Comparison of ENCODE assay signal across 8 cellular contexts in the genomic region with DNA sequence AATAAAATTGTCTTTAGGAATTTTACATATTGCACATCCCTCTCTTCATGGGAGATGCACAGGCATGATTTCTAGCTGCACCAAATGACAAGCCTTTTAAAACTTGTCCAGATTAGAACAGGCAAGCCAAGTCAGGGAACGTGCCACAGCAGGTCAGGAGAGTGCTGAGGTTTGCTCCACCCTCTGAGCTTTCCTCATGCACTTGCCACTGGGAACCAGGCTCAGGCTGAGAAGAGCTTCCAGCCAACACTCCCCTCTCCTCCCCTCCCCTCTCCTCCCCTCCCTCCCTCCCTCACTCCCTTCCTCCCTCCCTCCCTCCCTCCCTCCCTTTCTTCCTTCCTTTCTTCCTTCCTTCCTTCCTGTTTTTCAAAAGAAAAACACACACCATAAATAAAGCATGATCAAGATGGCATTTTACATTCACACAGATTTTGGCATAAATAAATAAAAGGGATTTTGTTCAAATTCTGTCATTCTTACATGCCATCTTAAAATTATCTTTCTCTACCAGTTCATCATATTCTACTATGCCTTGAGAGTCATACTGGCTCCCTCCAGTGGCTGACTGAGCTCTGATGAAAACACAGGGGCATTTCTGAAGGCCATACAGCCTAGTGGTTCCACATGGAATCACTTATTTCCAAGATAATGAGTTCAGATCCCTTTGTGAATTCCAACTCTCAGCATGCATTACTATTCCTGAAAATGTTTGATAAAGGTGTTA.
DNase-seq lines count a peak whose midpoint lies in the region; ATAC-seq and TF ChIP-seq lines count a peak whose summit lies in the region.

No MANE protein-coding gene starts in this region.

- H3K9me3 Mint-ChIP-seq in GM23338: no peaks in the 10 kb centered on the region

- peaks cover 4% of the 10 kb centered on the region; the same call in 2 of the 3 replicates for H3K4me1 Mint-ChIP-seq in GM23338

- no peak overlapping the region for H3K4me3 ChIP-seq in GM23338
- no peak overlapping the region for H3K4me3 ChIP-seq in right cardiac atrium (ENCODE audit: low read length)
- H3K4me3 ChIP-seq in spleen: no peak overlapping the region

- peak overlapping the region; percentile 60; the same call in 1 of the 2 replicates for H2AFZ ChIP-seq in GM23338

- H3K27ac ChIP-seq in GM23338 (ENCODE audit: low read depth) (no peak overlapping the region), right cardiac atrium (ENCODE audit: low read length) (no peak overlapping the region), spleen (no peak overlapping the region)

- no peak overlapping the region for H3K4me2 ChIP-seq in GM23338

- DNase-seq in NCI-H2227 (lab: John Stamatoyannopoulos, UW; ENCODE audit: unreplicated experiment) (peak; percentile 20), NCI-H2227 treated with DMSO at 0.1 percent for 48 hours (lab: John Stamatoyannopoulos, UW) (no peak), GM23338 (ENCODE audit: low spot score) (peak; percentile 86), MV-4-11 (lab: John Stamatoyannopoulos, UW) (peak; percentile 41), right cardiac atrium (peak; percentile 40 to 69 (median 63)), spleen (no peak)
- DNase-seq in activated CD4-positive, alpha-beta T cell treated with anti-CD3 and anti-CD28 coated beads, Interleukin-2, amount 50 U/mL, for 48 hours: peak; percentile 4 to 9
- DNase-seq in activated effector memory CD4-positive, alpha-beta T cell treated with anti-CD3 and anti-CD28 coated beads, Interleukin-2, amount 50 U/mL, for 16 hours: no peak

- H4K20me1 ChIP-seq in GM23338 (replicated peaks; ENCODE audit: insufficient read depth): no peaks in the 10 kb centered on the region

- ATAC-seq in GM23338: peak; percentile 97
- ATAC-seq in right cardiac atrium: peak; percentile 86

- H3K27me3 ChIP-seq in GM23338 (ENCODE audit: insufficient read depth) (no peaks in the 10 kb centered on the region), right cardiac atrium (ENCODE audit: control insufficient read depth, insufficient read depth) (no peaks in the 10 kb centered on the region), spleen (replicated peaks in 1 of 7) (no peaks in the 10 kb centered on the region)

- H3K36me3 Mint-ChIP-seq in GM23338 (ENCODE audit: low read depth): no peaks in the 10 kb centered on the region

- H3F3A ChIP-seq in GM23338 (replicated peaks; ENCODE audit: low read depth): no peaks in the 10 kb centered on the region

- no peak overlapping the region for H3K27ac Mint-ChIP-seq in GM23338

- WGBS in right cardiac atrium: 11% methylated on average over 1 of the region's 1 CpG
- WGBS in spleen, 5 donors: 36 to 67% (median 60%) methylated on average over 1 of the region's 1 CpG

- no peak for TF ChIP-seq POLR2A in spleen (IDR thresholded peaks at IDR 0.05)

- H3K36me3 ChIP-seq in GM23338 (ENCODE audit: insufficient read depth) (no peaks in the 10 kb centered on the region), spleen (no peaks in the 10 kb centered on the region)

- intact Hi-C loops in right cardiac atrium (cut with DNase I): loop anchor here (10.0 kb wide), 2 partner anchors 736 to 766 kb away; partner anchors contain the start of gene LMO4 (in 3 of the 4)
- intact Hi-C loops in spleen (cut with DNase I; ENCODE audit: low total_unique reads): loop anchor here (10.0 kb wide), 1 partner anchor 776 kb away; no protein-coding TSS in a partner anchor

- H3K4me1 ChIP-seq in GM23338 (ENCODE audit: insufficient read depth) (no peaks in the 10 kb centered on the region), right cardiac atrium (ENCODE audit: control insufficient read depth, insufficient read depth, low read length) (no peaks in the 10 kb centered on the region), spleen (peaks cover 0 to 4% (median 0%) of the 10 kb centered on the region in 6 donors)

- TF ChIP-seq CTCF in GM23338 (conservative IDR thresholded peaks at IDR 0.05; ENCODE audit: low read depth in 2 of 2) (peak; percentile 89 to 100), spleen (IDR thresholded peaks at IDR 0.05 in 8 of 11, conservative IDR thresholded peaks at IDR 0.05 in 3 of 11) (peak in 9 of 11 experiments; percentile 16 to 65 (median 45))

- no peaks in the 10 kb centered on the region; the same call in 1 of the 2 replicates for H3K9me2 ChIP-seq in GM23338 (ENCODE audit: insufficient read depth)

- H3K9me3 ChIP-seq in right cardiac atrium (ENCODE audit: control insufficient read depth, low read length) (no peaks in the 10 kb centered on the region), spleen (no peaks in the 10 kb centered on the region)

- no peak overlapping the region for H3K4me3 Mint-ChIP-seq in GM23338

- H3K79me2 ChIP-seq in GM23338 (replicated peaks; ENCODE audit: insufficient read depth): no peaks in the 10 kb centered on the region

- no peaks in the 10 kb centered on the region for H3K27me3 Mint-ChIP-seq in GM23338 (ENCODE audit: insufficient read depth, low read depth, poor library complexity)

TF ChIP-seq in GM23338, 12 proteins besides CTCF, POLR2A, EP300 and RAD21 (continues in another document):
- TF ChIP-seq NANOG (IDR thresholded peaks at IDR 0.05; ENCODE audit: borderline replicate concordance) (no peak), ZNF331 (CRISPR knock-in tag; IDR thresholded peaks at IDR 0.05; ENCODE audit: low read depth) (no peak), ZNF114 (CRISPR knock-in tag; IDR thresholded peaks at IDR 0.05) (no peak), POLR2AphosphoS5 (IDR thresholded peaks at IDR 0.05; ENCODE audit: low read depth) (no peak), JUNB (IDR thresholded peaks at IDR 0.05; ENCODE audit: unreplicated experiment) (no peak), STAT1 (IDR thresholded peaks at IDR 0.05; ENCODE audit: unreplicated experiment) (no peak)
- TF ChIP-seq, protein P1, sequence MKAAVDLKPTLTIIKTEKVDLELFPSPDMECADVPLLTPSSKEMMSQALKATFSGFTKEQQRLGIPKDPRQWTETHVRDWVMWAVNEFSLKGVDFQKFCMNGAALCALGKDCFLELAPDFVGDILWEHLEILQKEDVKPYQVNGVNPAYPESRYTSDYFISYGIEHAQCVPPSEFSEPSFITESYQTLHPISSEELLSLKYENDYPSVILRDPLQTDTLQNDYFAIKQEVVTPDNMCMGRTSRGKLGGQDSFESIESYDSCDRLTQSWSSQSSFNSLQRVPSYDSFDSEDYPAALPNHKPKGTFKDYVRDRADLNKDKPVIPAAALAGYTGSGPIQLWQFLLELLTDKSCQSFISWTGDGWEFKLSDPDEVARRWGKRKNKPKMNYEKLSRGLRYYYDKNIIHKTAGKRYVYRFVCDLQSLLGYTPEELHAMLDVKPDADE (IDR thresholded peaks at IDR 0.05): no peak
- TF ChIP-seq, protein P2, sequence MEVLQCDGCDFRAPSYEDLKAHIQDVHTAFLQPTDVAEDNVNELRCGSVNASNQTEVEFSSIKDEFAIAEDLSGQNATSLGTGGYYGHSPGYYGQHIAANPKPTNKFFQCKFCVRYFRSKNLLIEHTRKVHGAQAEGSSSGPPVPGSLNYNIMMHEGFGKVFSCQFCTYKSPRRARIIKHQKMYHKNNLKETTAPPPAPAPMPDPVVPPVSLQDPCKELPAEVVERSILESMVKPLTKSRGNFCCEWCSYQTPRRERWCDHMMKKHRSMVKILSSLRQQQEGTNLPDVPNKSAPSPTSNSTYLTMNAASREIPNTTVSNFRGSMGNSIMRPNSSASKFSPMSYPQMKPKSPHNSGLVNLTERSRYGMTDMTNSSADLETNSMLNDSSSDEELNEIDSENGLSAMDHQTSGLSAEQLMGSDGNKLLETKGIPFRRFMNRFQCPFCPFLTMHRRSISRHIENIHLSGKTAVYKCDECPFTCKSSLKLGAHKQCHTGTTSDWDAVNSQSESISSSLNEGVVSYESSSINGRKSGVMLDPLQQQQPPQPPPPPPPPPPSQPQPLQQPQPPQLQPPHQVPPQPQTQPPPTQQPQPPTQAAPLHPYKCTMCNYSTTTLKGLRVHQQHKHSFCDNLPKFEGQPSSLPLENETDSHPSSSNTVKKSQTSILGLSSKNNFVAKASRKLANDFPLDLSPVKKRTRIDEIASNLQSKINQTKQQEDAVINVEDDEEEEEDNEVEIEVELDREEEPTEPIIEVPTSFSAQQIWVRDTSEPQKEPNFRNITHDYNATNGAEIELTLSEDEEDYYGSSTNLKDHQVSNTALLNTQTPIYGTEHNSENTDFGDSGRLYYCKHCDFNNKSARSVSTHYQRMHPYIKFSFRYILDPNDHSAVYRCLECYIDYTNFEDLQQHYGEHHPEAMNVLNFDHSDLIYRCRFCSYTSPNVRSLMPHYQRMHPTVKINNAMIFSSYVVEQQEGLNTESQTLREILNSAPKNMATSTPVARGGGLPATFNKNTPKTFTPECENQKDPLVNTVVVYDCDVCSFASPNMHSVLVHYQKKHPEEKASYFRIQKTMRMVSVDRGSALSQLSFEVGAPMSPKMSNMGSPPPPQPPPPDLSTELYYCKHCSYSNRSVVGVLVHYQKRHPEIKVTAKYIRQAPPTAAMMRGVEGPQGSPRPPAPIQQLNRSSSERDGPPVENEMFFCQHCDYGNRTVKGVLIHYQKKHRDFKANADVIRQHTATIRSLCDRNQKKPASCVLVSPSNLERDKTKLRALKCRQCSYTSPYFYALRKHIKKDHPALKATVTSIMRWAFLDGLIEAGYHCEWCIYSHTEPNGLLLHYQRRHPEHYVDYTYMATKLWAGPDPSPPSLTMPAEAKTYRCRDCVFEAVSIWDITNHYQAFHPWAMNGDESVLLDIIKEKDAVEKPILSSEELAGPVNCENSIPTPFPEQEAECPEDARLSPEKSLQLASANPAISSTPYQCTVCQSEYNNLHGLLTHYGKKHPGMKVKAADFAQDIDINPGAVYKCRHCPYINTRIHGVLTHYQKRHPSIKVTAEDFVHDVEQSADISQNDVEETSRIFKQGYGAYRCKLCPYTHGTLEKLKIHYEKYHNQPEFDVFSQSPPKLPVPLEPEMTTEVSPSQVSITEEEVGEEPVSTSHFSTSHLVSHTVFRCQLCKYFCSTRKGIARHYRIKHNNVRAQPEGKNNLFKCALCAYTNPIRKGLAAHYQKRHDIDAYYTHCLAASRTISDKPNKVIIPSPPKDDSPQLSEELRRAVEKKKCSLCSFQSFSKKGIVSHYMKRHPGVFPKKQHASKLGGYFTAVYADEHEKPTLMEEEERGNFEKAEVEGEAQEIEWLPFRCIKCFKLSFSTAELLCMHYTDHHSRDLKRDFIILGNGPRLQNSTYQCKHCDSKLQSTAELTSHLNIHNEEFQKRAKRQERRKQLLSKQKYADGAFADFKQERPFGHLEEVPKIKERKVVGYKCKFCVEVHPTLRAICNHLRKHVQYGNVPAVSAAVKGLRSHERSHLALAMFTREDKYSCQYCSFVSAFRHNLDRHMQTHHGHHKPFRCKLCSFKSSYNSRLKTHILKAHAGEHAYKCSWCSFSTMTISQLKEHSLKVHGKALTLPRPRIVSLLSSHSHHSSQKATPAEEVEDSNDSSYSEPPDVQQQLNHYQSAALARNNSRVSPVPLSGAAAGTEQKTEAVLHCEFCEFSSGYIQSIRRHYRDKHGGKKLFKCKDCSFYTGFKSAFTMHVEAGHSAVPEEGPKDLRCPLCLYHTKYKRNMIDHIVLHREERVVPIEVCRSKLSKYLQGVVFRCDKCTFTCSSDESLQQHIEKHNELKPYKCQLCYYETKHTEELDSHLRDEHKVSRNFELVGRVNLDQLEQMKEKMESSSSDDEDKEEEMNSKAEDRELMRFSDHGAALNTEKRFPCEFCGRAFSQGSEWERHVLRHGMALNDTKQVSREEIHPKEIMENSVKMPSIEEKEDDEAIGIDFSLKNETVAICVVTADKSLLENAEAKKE (CRISPR knock-in tag; IDR thresholded peaks at IDR 0.05): no peak

Comparison
In these comparisons a context has a peak if more than half of its experiments do, and no peak if none do; other contexts are left out.
1. DNase-seq: peak in NCI-H2227 (single experiment), GM23338 (single experiment), MV-4-11 (single experiment), activated CD4-positive, alpha-beta T cell treated with anti-CD3 and anti-CD28 coated beads, Interleukin-2, amount 50 U/mL, for 48 hours (2 of 2) and right cardiac atrium (3 of 3); none in NCI-H2227 treated with DMSO at 0.1 percent for 48 hours (single experiment), spleen (single experiment) and activated effector memory CD4-positive, alpha-beta T cell treated with anti-CD3 and anti-CD28 coated beads, Interleukin-2, amount 50 U/mL, for 16 hours (single experiment).